Comparison of ENCODE assay signal across 28 cellular contexts in the genomic region with DNA sequence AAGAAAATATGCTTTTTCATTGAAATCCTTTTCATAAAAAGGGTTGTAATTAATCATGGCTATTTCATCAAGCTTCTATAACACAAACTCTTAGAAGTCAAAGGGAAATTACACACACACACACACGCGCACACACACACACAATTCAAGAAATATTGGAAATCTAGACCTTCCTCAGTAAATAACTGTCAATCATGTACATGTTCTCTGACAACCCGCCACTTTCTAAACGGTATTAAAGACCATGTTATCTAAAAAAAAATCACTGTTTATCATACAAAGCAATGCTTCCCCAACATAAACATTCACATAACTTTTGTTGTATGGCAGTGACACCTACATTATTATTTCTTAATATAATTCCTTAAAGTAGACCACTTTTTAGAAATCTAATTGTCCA.
"Had no signal": no experiment of that assay in that cellular context is flagged by ENCODE, and none has a peak within 500 bp of the region (broad histone marks: within the 10 kb centered on the region; RNA-seq: fewer than 3 reads in every experiment).

No MANE protein-coding gene starts in this region.

- H3K9me3 ChIP-seq: colonic mucosa, esophagus muscularis mucosa, esophagus squamous epithelium, gastrocnemius medialis, gastroesophageal sphincter, heart left ventricle had no signal

- FAIRE-seq: colon, endometrium, endothelial cell of umbilical vein, frontal cortex had no signal

- H3K27me3 Mint-ChIP-seq: dendritic cell treated with granulocyte-macrophage colony-stimulating factor and Interleukin-4, amounts not matched to agents 40 ng/mL and 50 ng/mL, for 4 days had no signal

- DNase-seq: colonic mucosa; cortex of kidney; dermis blood vessel endothelial cell; dorsolateral prefrontal cortex; effector CD4-positive, alpha-beta T cell; effector CD8-positive, alpha-beta T cell; effector memory CD4-positive, alpha-beta T cell; effector memory CD8-positive, alpha-beta T cell; endodermal cell; erythroblast; esophagus squamous epithelium; foreskin fibroblast; foreskin keratinocyte; foreskin melanocyte; gastrocnemius medialis; glutamatergic neuron; head of caudate nucleus; heart left ventricle; heart right ventricle had no signal

- H3K4me1 ChIP-seq: colonic mucosa, esophagus muscularis mucosa, esophagus squamous epithelium, foreskin keratinocyte, gastrocnemius medialis, gastroesophageal sphincter, heart left ventricle, heart right ventricle had no signal

- H3K4me3 ChIP-seq: colonic mucosa, coronary artery, dorsolateral prefrontal cortex, esophagus muscularis mucosa, esophagus squamous epithelium, gastrocnemius medialis, gastroesophageal sphincter, heart left ventricle, heart right ventricle had no signal

- H3K27ac Mint-ChIP-seq: dendritic cell treated with granulocyte-macrophage colony-stimulating factor and Interleukin-4, amounts not matched to agents 40 ng/mL and 50 ng/mL, for 4 days; effector memory CD8-positive, alpha-beta T cell; endodermal cell had no signal

- H3K27me3 ChIP-seq: colonic mucosa, dorsolateral prefrontal cortex, esophagus muscularis mucosa, esophagus squamous epithelium, foreskin keratinocyte, gastrocnemius medialis, gastroesophageal sphincter, heart left ventricle, heart right ventricle had no signal

- H3K36me3 ChIP-seq: colonic mucosa, esophagus muscularis mucosa, esophagus squamous epithelium, gastrocnemius medialis, gastroesophageal sphincter, heart left ventricle, heart right ventricle had no signal

- H3K9me3 Mint-ChIP-seq: dendritic cell treated with granulocyte-macrophage colony-stimulating factor and Interleukin-4, amounts not matched to agents 40 ng/mL and 50 ng/mL, for 4 days; effector memory CD8-positive, alpha-beta T cell; endodermal cell had no signal

- H3K4me3 Mint-ChIP-seq: dendritic cell treated with granulocyte-macrophage colony-stimulating factor and Interleukin-4, amounts not matched to agents 40 ng/mL and 50 ng/mL, for 4 days; effector memory CD8-positive, alpha-beta T cell; endodermal cell had no signal

- H3K27ac ChIP-seq: colonic mucosa, coronary artery, dorsolateral prefrontal cortex, epithelial cell of prostate, esophagus muscularis mucosa, esophagus squamous epithelium, foreskin keratinocyte, gastrocnemius medialis, gastroesophageal sphincter, heart left ventricle, heart right ventricle had no signal
